22 cellular contexts compared by ENCODE assay signal in the genomic region with DNA sequence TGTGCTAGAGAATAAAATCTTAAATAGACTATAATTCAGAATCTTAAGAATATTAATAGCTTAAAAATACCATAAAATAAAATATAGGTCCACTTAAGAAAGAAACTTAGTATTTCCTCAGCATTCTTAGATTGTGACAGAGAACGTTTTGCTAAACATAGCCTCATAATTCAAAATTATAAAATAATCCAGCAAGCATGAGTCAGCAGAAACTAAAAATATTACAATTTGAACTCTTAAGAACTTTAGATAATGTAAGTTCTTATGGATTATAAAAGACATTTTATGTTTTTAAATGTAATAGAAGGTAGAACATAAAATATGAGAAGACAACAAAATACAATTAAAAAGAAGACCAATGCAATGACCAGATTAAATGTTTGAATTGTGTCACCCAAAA.
"Had no signal": no experiment of that assay in that cellular context is flagged by ENCODE, and none has a peak within 500 bp of the region (broad histone marks: within the 10 kb centered on the region; RNA-seq: fewer than 3 reads in every experiment).

No MANE protein-coding gene starts in this region.

- DNase-seq: Karpas-422, KG1, MG63, NCI-H1092, NCI-H1105 treated with DMSO at 0.1 percent for 48 hours, NCI-H1417 treated with DMSO at 0.1 percent for 48 hours, NCI-H146, NCI-H1694 treated with DMSO at 0.1 percent for 48 hours, NCI-H1930, NCI-H2081, NCI-H2107, NCI-H2227 treated with DMSO at 0.1 percent for 48 hours, NCI-H524 treated with DMSO at 0.1 percent for 48 hours, NCI-H69, NCI-H774, Right ventricle myocardium superior, RPMI8226, SIG-M5, SW 1271 had no signal

- H3K4me1 ChIP-seq: SJSA1 had no signal

- FAIRE-seq: RCC 7860 had no signal

- H3K9me3 ChIP-seq: MG63, SJSA1 had no signal

- H3K4me3 ChIP-seq: MG63, SJSA1, SK-N-MC had no signal

- H3K36me3 ChIP-seq: MG63, SJSA1 had no signal

- H3K27ac ChIP-seq: SJSA1, SK-N-MC had no signal
